ENCODE assay signal across 10 cellular contexts in the genomic region with DNA sequence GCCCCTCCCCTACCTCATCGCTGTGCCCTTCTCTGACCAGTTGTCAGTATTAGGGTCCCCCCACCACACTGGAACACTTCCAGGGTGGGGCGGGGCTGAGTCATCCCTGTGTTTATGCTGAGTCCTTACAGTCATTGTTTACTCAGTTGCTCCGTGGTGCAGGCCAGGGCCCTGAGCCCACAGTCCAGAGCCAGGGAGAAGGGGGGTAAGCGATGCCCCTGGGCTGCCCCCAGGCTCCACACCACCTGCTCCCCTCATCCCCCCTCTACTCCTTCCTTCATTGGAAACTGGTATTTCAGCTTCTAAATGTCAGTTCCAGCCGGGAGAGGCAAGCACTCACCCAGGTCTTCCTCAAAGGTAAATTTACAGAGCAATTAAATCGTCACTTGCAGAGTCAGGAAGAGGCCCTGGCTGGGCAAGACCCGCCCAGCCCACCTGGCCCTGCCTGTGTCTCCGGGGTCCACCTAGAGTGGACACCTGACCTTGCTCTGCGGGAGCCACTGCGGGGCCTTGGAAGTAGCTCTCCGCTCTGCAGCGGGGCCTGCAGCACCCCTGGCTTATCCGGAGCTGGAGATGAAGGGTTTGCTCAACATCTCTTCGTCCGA. TPM values are rescaled to one million over a fixed set of nuclear protein-coding genes. Genes with fewer than 3 reads are reported as not detected.
DNase-seq lines count a peak whose midpoint lies in the region; ATAC-seq, FAIRE-seq and TF ChIP-seq lines count a peak whose summit lies in the region.
"Had no signal": no experiment of that assay in that cellular context is flagged by ENCODE, and none has a peak within 500 bp of the region (broad histone marks: within the 10 kb centered on the region; RNA-seq: fewer than 3 reads in every experiment).

No MANE protein-coding gene starts in this region.

- no peak for FAIRE-seq in RCC 7860 (lab: Jason Lieb, UNC)
- FAIRE-seq: keratinocyte had no signal

- DNase-seq in activated T-cell treated with anti-CD3 and anti-CD28 coated beads, Interleukin-2, amount 50 U/mL, for 24 hours: no peak
- DNase-seq in activated T-cell treated with anti-CD3 and anti-CD28 coated beads, Interleukin-2, amount 50 U/mL, for 48 hours: no peak
- DNase-seq in OCI-LY7 (ENCODE audit: low spot score) (no peak), fibroblast of gingiva (ENCODE audit: low read depth) (peak; percentile 44), upper lobe of left lung (no peak), RCC 7860 (ENCODE audit: low spot score) (no peak), UCSD-AML1 (lab: John Stamatoyannopoulos, UW; ENCODE audit: unreplicated experiment) (no peak)
- DNase-seq in stimulated activated naive CD4-positive, alpha-beta T cell treated with Interleukin-2 at 50 U/mL for 16 hours (lab: John Stamatoyannopoulos, UW): no peak
- DNase-seq: GDM1 had no signal

- H3K4me3 Mint-ChIP-seq in activated T-cell treated with anti-CD3 and anti-CD28 coated beads, Interleukin-2, amount 50 U/mL, for 24 hours: peak overlapping the region; percentile 18

- H3K27me3 Mint-ChIP-seq in activated T-cell treated with anti-CD3 and anti-CD28 coated beads, Interleukin-2, amount 50 U/mL, for 24 hours: no peaks in the 10 kb centered on the region

- TF ChIP-seq CTCF in OCI-LY7 (conservative IDR thresholded peaks at IDR 0.05; ENCODE audit: low read length) (no peak), upper lobe of left lung (IDR thresholded peaks at IDR 0.05) (no peak)

- 43 to 57% methylated on average over 11 to 15 of the region's 15 CpGs for WGBS in upper lobe of left lung, 2 donors

- no peak for TF ChIP-seq POLR2A in upper lobe of left lung (IDR thresholded peaks at IDR 0.05)

- H3K4me1 ChIP-seq in OCI-LY7 (ENCODE audit: insufficient read depth, low read length, poor library complexity, severe bottlenecking) (peaks cover 57% of the 10 kb centered on the region), upper lobe of left lung (peaks cover 50 to 68% (median 59%) of the 10 kb centered on the region in 4 donors)

- H3K9me3 ChIP-seq in OCI-LY7 (ENCODE audit: low read length): no peaks in the 10 kb centered on the region
- no peaks in the 10 kb centered on the region for H3K9me3 ChIP-seq in upper lobe of left lung

- peak in 1 of 2 donors; percentile 8 for ATAC-seq in upper lobe of left lung (ENCODE audit: low FRiP score in 2 of 2)

- H4K20me1 ChIP-seq in OCI-LY7 (ENCODE audit: insufficient read depth, low read length): peaks cover 36% of the 10 kb centered on the region

- H3K36me3 ChIP-seq in OCI-LY7 (ENCODE audit: insufficient read depth, low read length) (peaks cover 74% of the 10 kb centered on the region), upper lobe of left lung (no peaks in the 10 kb centered on the region)

- H3K27me3 ChIP-seq in upper lobe of left lung: peaks cover 0 to 8% (median 3%) of the 10 kb centered on the region in 4 donors

- peaks cover 67% of the 10 kb centered on the region for H3K4me1 Mint-ChIP-seq in activated T-cell treated with anti-CD3 and anti-CD28 coated beads, Interleukin-2, amount 50 U/mL, for 24 hours (ENCODE audit: low read depth)

- peak overlapping the region; percentile 94 for H3K27ac ChIP-seq in OCI-LY7 (ENCODE audit: low read depth, low read length, poor library complexity, severe bottlenecking)
- peak overlapping the region in 3 of 4 donors; percentile 46 to 85 (median 55) for H3K27ac ChIP-seq in upper lobe of left lung

- H3K4me3 ChIP-seq in OCI-LY7 (ENCODE audit: low read depth, low read length, poor library complexity, severe bottlenecking) (peak overlapping the region; percentile 87), upper lobe of left lung (no peak overlapping the region)

- no peak overlapping the region for H2AFZ ChIP-seq in OCI-LY7 (ENCODE audit: low read length)

- H3K9me2 ChIP-seq in OCI-LY7 (ENCODE audit: insufficient read depth, low read length): no peaks in the 10 kb centered on the region

- peaks cover 45% of the 10 kb centered on the region for H3K36me3 Mint-ChIP-seq in activated T-cell treated with anti-CD3 and anti-CD28 coated beads, Interleukin-2, amount 50 U/mL, for 24 hours (ENCODE audit: low read depth)

- H3K9me3 Mint-ChIP-seq in activated T-cell treated with anti-CD3 and anti-CD28 coated beads, Interleukin-2, amount 50 U/mL, for 24 hours: no peaks in the 10 kb centered on the region

- intact Hi-C loops in OCI-LY7 (cut with micrococcal nuclease; ENCODE audit: unreplicated experiment): no loop called here

- peak overlapping the region; percentile 85 for H3K27ac Mint-ChIP-seq in activated T-cell treated with anti-CD3 and anti-CD28 coated beads, Interleukin-2, amount 50 U/mL, for 24 hours

- peak overlapping the region; percentile 97 for H3K4me2 ChIP-seq in OCI-LY7 (ENCODE audit: low read length)

- BruUV-seq in OCI-LY7 (replicated peaks; lab: Mats Ljungman, UMichigan): no TSS peak

- CTCF ChIA-PET in OCI-LY7 (lab: Charles Lee; ENCODE audit: unreplicated experiment): interaction anchor here (1.2 kb wide), 1 partner anchor 46 kb away, joined by 4 read pairs; no protein-coding TSS in a partner anchor

- no peak for TF ChIP-seq EP300 in upper lobe of left lung (IDR thresholded peaks at IDR 0.05)

- POLR2A ChIA-PET in OCI-LY7 (lab: Charles Lee): interaction anchor here (0.5 kb wide), 1 partner anchor 33 kb away, joined by 3 read pairs; no protein-coding TSS in a partner anchor

- H3K79me2 ChIP-seq in OCI-LY7 (ENCODE audit: insufficient read depth, low read depth, low read length): peaks cover 88% of the 10 kb centered on the region

RNA-seq across cellular contexts. Expression of a gene that starts 4.8 kb away (rescaled TPM):
- total RNA-seq in OCI-LY7 (2014; rRNA removed; shearing (Covaris generic)): 84.0 and 108 TPM in 2 replicates
- total RNA-seq in OCI-LY7 (2022) (322 and 353 TPM in 2 replicates), upper lobe of left lung (10 to 100 TPM; 27.9 to 82.8 (median 41.4) TPM)

RNA-seq across cellular contexts. Expression of a gene that starts 43.1 kb away (rescaled TPM):
- total RNA-seq in OCI-LY7 (2014; rRNA removed; shearing (Covaris generic)): 0.41 and 0.69 TPM in 2 replicates
- 3.3 and 4.5 TPM in 2 replicates for total RNA-seq in OCI-LY7 (2022)
- total RNA-seq in upper lobe of left lung: 10 to 100 TPM in 2 of 6 donors, 1 to 10 TPM in 4; 3.7 to 29.9 (median 9.4) TPM
